In the genomic region with DNA sequence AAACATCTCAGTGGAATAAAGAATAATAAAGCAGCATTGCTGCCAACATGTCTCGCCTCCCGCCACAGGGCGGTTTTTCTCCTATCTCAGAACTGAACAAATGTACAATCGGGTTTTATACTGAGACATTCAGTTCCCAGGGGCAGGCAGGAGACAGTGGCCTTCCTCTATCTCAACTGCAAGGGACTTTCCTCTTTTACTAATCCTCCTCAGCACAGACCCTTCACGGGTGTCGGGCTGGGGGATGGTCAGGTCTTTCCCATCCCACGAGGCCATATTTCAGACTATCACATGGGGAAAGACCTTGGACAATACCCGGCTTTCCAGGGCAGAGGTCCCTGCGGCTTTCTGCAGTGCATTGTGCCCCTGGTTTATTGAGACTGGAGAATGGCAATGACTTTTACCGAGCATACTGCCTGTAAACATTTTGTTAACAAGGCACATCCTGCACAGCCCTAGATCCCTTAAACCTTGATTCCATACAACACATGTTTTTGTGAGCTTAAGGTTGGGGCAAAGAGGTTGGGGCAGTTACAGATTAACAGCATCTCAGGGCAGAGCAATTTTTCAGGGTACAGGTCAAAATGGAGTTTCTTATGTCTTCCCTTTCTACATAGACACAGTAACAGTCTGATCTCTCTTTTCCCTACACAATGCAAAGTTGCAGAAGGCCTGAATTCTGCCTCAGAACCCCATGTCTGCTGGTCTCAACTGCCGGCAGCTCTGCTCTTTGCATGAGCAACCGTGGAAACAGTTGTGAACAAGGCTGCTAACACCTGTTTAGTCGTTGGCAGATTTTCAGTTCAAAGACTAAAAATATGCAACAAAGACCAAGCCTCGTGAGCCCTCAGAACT, we compare ENCODE assay signal across 9 cellular contexts. TPM values are rescaled to one million over a fixed set of nuclear protein-coding genes. Genes with fewer than 3 reads are reported as not detected.
DNase-seq lines count a peak whose midpoint lies in the region; ATAC-seq and TF ChIP-seq lines count a peak whose summit lies in the region.
"Not testable (repeated sequence)": the region's sequence is repeated elsewhere in the genome, so short reads cannot be mapped to it uniquely, and the experiment has no call there.
"Had no signal": no experiment of that assay in that cellular context is flagged by ENCODE, and none has a peak within 500 bp of the region (broad histone marks: within the 10 kb centered on the region; RNA-seq: fewer than 3 reads in every experiment).

No MANE protein-coding gene starts in this region.

- DNase-seq in SJCRH30 (peak; percentile 33 to 56), transverse colon (peak; percentile 36)
- DNase-seq in activated T-helper 1 cell treated with anti-CD3 and anti-CD28 coated beads, Interleukin-12 subunit alpha, Interleukin-12 subunit beta, Interleukin-2, Interleukin-4 antibody, amounts not matched to agents 30 ng/mL and 10 ng/mL and 1 ng/mL, durations not matched to agents 14 hours and 24 hours and 36 hours (ENCODE audit: low spot score); glutamatergic neuron; nephron progenitor cell: not testable (repeated sequence)

- not testable (repeated sequence) for H3K4me3 ChIP-seq in SJCRH30, transverse colon

- H3K27me3 ChIP-seq in SJCRH30, transverse colon: not testable (repeated sequence)

- H3K9me3 Mint-ChIP-seq in activated T-helper 1 cell treated with anti-CD3 and anti-CD28 coated beads, Interleukin-12 subunit alpha, Interleukin-12 subunit beta, Interleukin-2, Interleukin-4 antibody, amounts not matched to agents 30 ng/mL and 10 ng/mL and 1 ng/mL, durations not matched to agents 14 hours and 24 hours and 36 hours; glutamatergic neuron (ENCODE audit: unreplicated experiment); nephron progenitor cell: not testable (repeated sequence)

- 29 to 60% methylated on average over 5 to 14 of the region's 14 CpGs for WGBS in transverse colon (ENCODE audit: low coverage in 1 of 2), 2 donors

- not testable (repeated sequence) for TF ChIP-seq EP300 in transverse colon (IDR thresholded peaks at IDR 0.05; ENCODE audit: low read depth)

- H3K36me3 Mint-ChIP-seq in activated T-helper 1 cell treated with anti-CD3 and anti-CD28 coated beads, Interleukin-12 subunit alpha, Interleukin-12 subunit beta, Interleukin-2, Interleukin-4 antibody, amounts not matched to agents 30 ng/mL and 10 ng/mL and 1 ng/mL, durations not matched to agents 14 hours and 24 hours and 36 hours (ENCODE audit: low read depth), result peaks cover 34% of the 10 kb centered on the region
- H3K36me3 Mint-ChIP-seq in glutamatergic neuron (ENCODE audit: unreplicated experiment); nephron progenitor cell (ENCODE audit: low read depth): not testable (repeated sequence)

- intact Hi-C loops in activated T-helper 1 cell treated with anti-CD3 and anti-CD28 coated beads, Interleukin-12 subunit alpha, Interleukin-12 subunit beta, Interleukin-2, Interleukin-4 antibody, amounts not matched to agents 30 ng/mL and 10 ng/mL and 1 ng/mL, durations not matched to agents 14 hours and 24 hours and 36 hours (cut with micrococcal nuclease); transverse colon (cut with DNase I; ENCODE audit: low total_unique reads): not testable (repeated sequence)

- H3K27ac ChIP-seq in SJCRH30, result not testable (repeated sequence)
- H3K27ac ChIP-seq in transverse colon, result peak overlapping the region in 2 of 4 donors; percentile 41 to 61

- H3K36me3 ChIP-seq in SJCRH30, transverse colon: not testable (repeated sequence)

- H3K4me3 Mint-ChIP-seq in activated T-helper 1 cell treated with anti-CD3 and anti-CD28 coated beads, Interleukin-12 subunit alpha, Interleukin-12 subunit beta, Interleukin-2, Interleukin-4 antibody, amounts not matched to agents 30 ng/mL and 10 ng/mL and 1 ng/mL, durations not matched to agents 14 hours and 24 hours and 36 hours; nephron progenitor cell: not testable (repeated sequence)
- H3K4me3 Mint-ChIP-seq in glutamatergic neuron (ENCODE audit: unreplicated experiment), result peak overlapping the region; percentile 44

- H3K4me1 Mint-ChIP-seq in activated T-helper 1 cell treated with anti-CD3 and anti-CD28 coated beads, Interleukin-12 subunit alpha, Interleukin-12 subunit beta, Interleukin-2, Interleukin-4 antibody, amounts not matched to agents 30 ng/mL and 10 ng/mL and 1 ng/mL, durations not matched to agents 14 hours and 24 hours and 36 hours (ENCODE audit: low read depth), result peaks cover 61% of the 10 kb centered on the region
- H3K4me1 Mint-ChIP-seq in glutamatergic neuron (ENCODE audit: low read depth, unreplicated experiment) (peaks cover 16% of the 10 kb centered on the region), nephron progenitor cell (peaks cover 24% of the 10 kb centered on the region)

- H3K9me3 ChIP-seq in SJCRH30 (replicated peaks); transverse colon: not testable (repeated sequence)

- TF ChIP-seq POLR2A in transverse colon (IDR thresholded peaks at IDR 0.05), result not testable (repeated sequence)

- in situ Hi-C loops in transverse colon (cut with MboI; ENCODE audit: low pct_ligation_motif_present in 1 of 4, low pct_unique_long_range_greater_than_20kb in 1 of 4, low sequenced_read_pairs in 3 of 4), result not testable (repeated sequence)

- H3K27me3 Mint-ChIP-seq in activated T-helper 1 cell treated with anti-CD3 and anti-CD28 coated beads, Interleukin-12 subunit alpha, Interleukin-12 subunit beta, Interleukin-2, Interleukin-4 antibody, amounts not matched to agents 30 ng/mL and 10 ng/mL and 1 ng/mL, durations not matched to agents 14 hours and 24 hours and 36 hours (ENCODE audit: insufficient read depth); glutamatergic neuron (ENCODE audit: unreplicated experiment); nephron progenitor cell (ENCODE audit: low read depth, poor library complexity): not testable (repeated sequence)

- ATAC-seq in GM18502 (IDR thresholded peaks at IDR 0.05; ENCODE audit: poor library complexity, unreplicated experiment) (peak; percentile 48), GM21576 (IDR thresholded peaks at IDR 0.05; ENCODE audit: unreplicated experiment) (peak; percentile 44), HG03280 (IDR thresholded peaks at IDR 0.05; ENCODE audit: unreplicated experiment) (peak; percentile 41)

- TF ChIP-seq CTCF in glutamatergic neuron (IDR thresholded peaks at IDR 0.05; ENCODE audit: partially characterized antibody, unreplicated experiment); nephron progenitor cell (IDR thresholded peaks at IDR 0.05); transverse colon (IDR thresholded peaks at IDR 0.05): not testable (repeated sequence)

- not testable (repeated sequence) for H3K4me1 ChIP-seq in SJCRH30
- H3K4me1 ChIP-seq in transverse colon, result peaks cover 0 to 13% (median 7%) of the 10 kb centered on the region in 4 donors

- H3K27ac Mint-ChIP-seq in activated T-helper 1 cell treated with anti-CD3 and anti-CD28 coated beads, Interleukin-12 subunit alpha, Interleukin-12 subunit beta, Interleukin-2, Interleukin-4 antibody, amounts not matched to agents 30 ng/mL and 10 ng/mL and 1 ng/mL, durations not matched to agents 14 hours and 24 hours and 36 hours, result peak overlapping the region; percentile 21
- peak overlapping the region; percentile 5 for H3K27ac Mint-ChIP-seq in glutamatergic neuron (ENCODE audit: unreplicated experiment)
- H3K27ac Mint-ChIP-seq in nephron progenitor cell, result peak overlapping the region; percentile 60

RNA-seq across cellular contexts. Expression of gene KLHL6, which starts 44.0 kb away (rescaled TPM):
- not detected in 2 replicates for total RNA-seq in SJCRH30 (2014; rRNA removed; shearing (Covaris generic))
- 38.6 and 40.6 TPM in 2 replicates for total RNA-seq in activated T-helper 1 cell treated with anti-CD3 and anti-CD28 coated beads, Interleukin-12 subunit alpha, Interleukin-12 subunit beta, Interleukin-2, Interleukin-4 antibody, amounts not matched to agents 30 ng/mL and 10 ng/mL and 1 ng/mL, durations not matched to agents 14 hours and 24 hours and 36 hours
- not detected for total RNA-seq in glutamatergic neuron (ENCODE audit: unreplicated experiment)
- total RNA-seq in transverse colon, result 10 to 100 TPM in 1 of 4 donors, 1 to 10 TPM in 2, under 1 TPM in 1; 0.60 to 17.0 (median 2.7) TPM
- total RNA-seq: PC-3 had no signal

Comparison
In these comparisons a context has a peak if more than half of its experiments do, and no peak if none do; other contexts are left out.
1. H3K27ac Mint-ChIP-seq: peak in every context shown above with its lines; median percentile 60 in nephron progenitor cell; 21 in activated T-helper 1 cell treated with anti-CD3 and anti-CD28 coated beads, Interleukin-12 subunit alpha, Interleukin-12 subunit beta, Interleukin-2, Interleukin-4 antibody, amounts not matched to agents 30 ng/mL and 10 ng/mL and 1 ng/mL, durations not matched to agents 14 hours and 24 hours and 36 hours; 5 in glutamatergic neuron.